ENCODE assay signal across 15 cellular contexts in the genomic region with DNA sequence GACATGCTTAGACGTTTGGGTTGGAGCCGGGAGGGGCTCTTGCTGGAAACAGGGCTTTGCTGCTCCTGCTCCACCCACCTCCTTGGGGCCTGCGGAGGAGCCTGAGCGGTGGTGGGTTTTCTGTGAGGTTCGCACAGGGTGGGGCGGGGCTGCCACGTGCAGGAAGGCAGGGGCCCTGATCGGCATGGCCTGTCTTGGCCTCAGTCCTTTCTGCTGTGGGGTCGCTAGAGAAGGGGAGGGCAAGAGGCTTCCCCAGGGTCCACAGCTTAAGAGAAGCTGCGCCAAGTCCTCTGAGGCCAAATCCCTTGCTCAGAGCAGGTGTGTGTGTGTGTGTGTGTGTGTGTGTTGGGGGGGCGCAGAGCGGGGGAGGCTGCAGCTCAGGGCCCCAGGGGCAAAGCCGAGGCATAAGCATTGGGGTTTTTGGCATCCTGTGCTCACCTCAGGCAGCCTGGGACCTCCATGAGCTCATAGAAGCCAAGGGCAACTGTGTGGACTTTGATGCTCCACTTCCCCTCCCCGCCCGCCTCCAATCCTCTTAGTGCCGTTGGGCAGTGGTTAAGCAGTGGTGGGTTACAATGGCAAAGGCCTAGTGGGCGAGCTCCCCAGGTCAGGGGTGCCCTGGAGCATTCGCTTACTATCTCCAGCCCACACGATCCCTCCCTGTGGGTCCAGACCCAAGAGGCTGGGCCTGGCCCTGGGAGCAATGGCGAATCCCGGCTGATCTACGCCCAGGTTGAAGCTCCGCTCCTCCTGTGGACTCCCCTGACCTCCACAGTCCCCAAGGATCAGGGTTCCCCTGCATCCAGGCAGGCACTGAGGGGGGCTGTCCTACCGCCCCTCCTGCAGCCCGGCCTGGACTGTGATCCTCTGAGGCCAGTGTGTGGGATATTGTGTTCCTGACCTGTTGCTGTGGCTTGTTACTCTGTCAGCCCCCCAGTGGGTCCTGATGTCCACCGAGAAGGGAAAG. TPM values are rescaled to one million over a fixed set of nuclear protein-coding genes. Genes with fewer than 3 reads are reported as not detected.
DNase-seq lines count a peak whose midpoint lies in the region; ATAC-seq and TF ChIP-seq lines count a peak whose summit lies in the region.
"Had no signal": no experiment of that assay in that cellular context is flagged by ENCODE, and none has a peak within 500 bp of the region (broad histone marks: within the 10 kb centered on the region; RNA-seq: fewer than 3 reads in every experiment).

No MANE protein-coding gene starts in this region.

- CTCF ChIA-PET in Calu3 (lab: Charles Lee), result no interaction called here

- H3K27me3 Mint-ChIP-seq in activated CD4-positive, alpha-beta T cell treated with anti-CD3 and anti-CD28 coated beads, Interleukin-2, amount 10 ng/mL, durations not matched to agents 24 days and 14 days, result no peaks in the 10 kb centered on the region
- H3K27me3 Mint-ChIP-seq in stimulated activated memory B cell treated with anti-CD40 and anti-IgM and Interleukin-4, amounts not matched to agents 10 μg/mL and 1 μg/mL and 100 μg/mL, for 72 hours, result peaks cover 7% of the 10 kb centered on the region
- H3K27me3 Mint-ChIP-seq in Calu3 (ENCODE audit: unreplicated experiment), result no peaks in the 10 kb centered on the region

- H3K4me1 ChIP-seq in right cardiac atrium (ENCODE audit: control insufficient read depth, insufficient read depth, low read length), result peaks cover 12% of the 10 kb centered on the region
- H3K4me1 ChIP-seq: A549 had no signal

- peaks cover 50% of the 10 kb centered on the region for H3K4me1 Mint-ChIP-seq in activated CD4-positive, alpha-beta T cell treated with anti-CD3 and anti-CD28 coated beads, Interleukin-2, amount 10 ng/mL, durations not matched to agents 24 days and 14 days
- H3K4me1 Mint-ChIP-seq in stimulated activated memory B cell treated with anti-CD40 and anti-IgM and Interleukin-4, amounts not matched to agents 10 μg/mL and 1 μg/mL and 100 μg/mL, for 72 hours, result peaks cover 43% of the 10 kb centered on the region
- H3K4me1 Mint-ChIP-seq in Calu3 (ENCODE audit: low read depth, unreplicated experiment), result peaks cover 9% of the 10 kb centered on the region

- no peak for ATAC-seq in right cardiac atrium
- no peak for ATAC-seq in stimulated activated memory B cell treated with anti-CD40 and anti-IgM and Interleukin-4, amounts not matched to agents 10 μg/mL and 1 μg/mL and 100 μg/mL, for 72 hours
- no peak for ATAC-seq in GM18858 (IDR thresholded peaks at IDR 0.05; ENCODE audit: unreplicated experiment)
- no peak for ATAC-seq in HG03175 (IDR thresholded peaks at IDR 0.05; ENCODE audit: unreplicated experiment)
- ATAC-seq: A549 had no signal

- intact Hi-C loops in activated CD4-positive, alpha-beta T cell treated with anti-CD3 and anti-CD28 coated beads, Interleukin-2, amount 10 ng/mL, durations not matched to agents 24 days and 14 days (cut with micrococcal nuclease), result loop anchor here (10.0 kb wide), 3 partner anchors 115 to 305 kb away; partner anchors contain the start of gene WDR43
- intact Hi-C loops in right cardiac atrium (cut with DNase I) (loop anchor here in 2 of 4 donors (5.0 to 10.0 kb wide), 2 partner anchors 43 to 105 kb away; partner anchors contain the start of gene CLIP4 (in 2 of the 2)), Calu3 (cut with micrococcal nuclease; ENCODE audit: unreplicated experiment) (no loop called here)

- H3K27me3 ChIP-seq in right cardiac atrium (ENCODE audit: control insufficient read depth, insufficient read depth), result no peaks in the 10 kb centered on the region

- peak overlapping the region; percentile 44 for H3K27ac ChIP-seq in right cardiac atrium (ENCODE audit: low read length)
- H3K27ac ChIP-seq: A549 had no signal

- H3K9me3 ChIP-seq in right cardiac atrium (ENCODE audit: control insufficient read depth, low read length), result no peaks in the 10 kb centered on the region
- H3K9me3 ChIP-seq: A549 had no signal

- H3K4me3 ChIP-seq in right cardiac atrium (ENCODE audit: low read length), result no peak overlapping the region
- H3K4me3 ChIP-seq: A549 had no signal

- no TSS peak for BruUV-seq in Calu3 (replicated peaks; lab: Mats Ljungman, UMichigan)

- DNase-seq in activated CD4-positive, alpha-beta T cell treated with anti-CD3 and anti-CD28 coated beads, Interleukin-2, amount 10 ng/mL, durations not matched to agents 24 days and 14 days, result no peak
- no peak for DNase-seq in activated CD4-positive, alpha-beta T cell treated with anti-CD3 and anti-CD28 coated beads for 4 hours
- DNase-seq in activated T-cell treated with anti-CD3 and anti-CD28 coated beads, Interleukin-2, amount 50 U/mL, for 48 hours, result peak; percentile 40 to 48
- DNase-seq in right cardiac atrium, result peak in 1 of 3 donors; percentile 49
- no peak for DNase-seq in Calu3
- DNase-seq: DMS 273 treated with DMSO at 0.1 percent for 48 hours, KG1, NCI-H2171, occipital lobe, OCI-M1, SW 1271 had no signal

- H3K4me3 Mint-ChIP-seq in activated CD4-positive, alpha-beta T cell treated with anti-CD3 and anti-CD28 coated beads, Interleukin-2, amount 10 ng/mL, durations not matched to agents 24 days and 14 days, result no peak overlapping the region
- H3K4me3 Mint-ChIP-seq in stimulated activated memory B cell treated with anti-CD40 and anti-IgM and Interleukin-4, amounts not matched to agents 10 μg/mL and 1 μg/mL and 100 μg/mL, for 72 hours, result no peak overlapping the region
- H3K4me3 Mint-ChIP-seq in Calu3 (ENCODE audit: low read depth, unreplicated experiment), result no peak overlapping the region

- 83% methylated on average over 26 of the region's 26 CpGs for WGBS in right cardiac atrium

- no peaks in the 10 kb centered on the region for H3K9me3 Mint-ChIP-seq in activated CD4-positive, alpha-beta T cell treated with anti-CD3 and anti-CD28 coated beads, Interleukin-2, amount 10 ng/mL, durations not matched to agents 24 days and 14 days
- no peaks in the 10 kb centered on the region for H3K9me3 Mint-ChIP-seq in stimulated activated memory B cell treated with anti-CD40 and anti-IgM and Interleukin-4, amounts not matched to agents 10 μg/mL and 1 μg/mL and 100 μg/mL, for 72 hours
- no peaks in the 10 kb centered on the region for H3K9me3 Mint-ChIP-seq in Calu3 (ENCODE audit: low read depth, unreplicated experiment)

- peak overlapping the region; percentile 80 for H3K27ac Mint-ChIP-seq in activated CD4-positive, alpha-beta T cell treated with anti-CD3 and anti-CD28 coated beads, Interleukin-2, amount 10 ng/mL, durations not matched to agents 24 days and 14 days
- peak overlapping the region; percentile 76 for H3K27ac Mint-ChIP-seq in stimulated activated memory B cell treated with anti-CD40 and anti-IgM and Interleukin-4, amounts not matched to agents 10 μg/mL and 1 μg/mL and 100 μg/mL, for 72 hours
- no peak overlapping the region for H3K27ac Mint-ChIP-seq in Calu3 (ENCODE audit: unreplicated experiment)

- no peaks in the 10 kb centered on the region for H3K36me3 Mint-ChIP-seq in activated CD4-positive, alpha-beta T cell treated with anti-CD3 and anti-CD28 coated beads, Interleukin-2, amount 10 ng/mL, durations not matched to agents 24 days and 14 days (ENCODE audit: low read depth)
- H3K36me3 Mint-ChIP-seq in stimulated activated memory B cell treated with anti-CD40 and anti-IgM and Interleukin-4, amounts not matched to agents 10 μg/mL and 1 μg/mL and 100 μg/mL, for 72 hours, result no peaks in the 10 kb centered on the region
- H3K36me3 Mint-ChIP-seq in Calu3 (ENCODE audit: insufficient read depth, unreplicated experiment), result no peaks in the 10 kb centered on the region

- no peak for TF ChIP-seq CTCF in Calu3 (IDR thresholded peaks at IDR 0.05; ENCODE audit: unreplicated experiment)

RNA-seq across cellular contexts. Expression of gene TOGARAM2, which starts 28.9 kb away (rescaled TPM):
- 4.8 and 6.7 TPM in 2 replicates for total RNA-seq in activated CD4-positive, alpha-beta T cell treated with anti-CD3 and anti-CD28 coated beads, Interleukin-2, amount 10 ng/mL, durations not matched to agents 24 days and 14 days
- 10 to 100 TPM; 13.6 to 29.5 (median 26.0) TPM for total RNA-seq in right cardiac atrium
- polyA plus RNA-seq in right cardiac atrium, result 17.4 TPM
- 0.47 and 0.85 TPM in 2 replicates for total RNA-seq in Calu3 (2022)

Comparison
In these comparisons a context has a peak if more than half of its experiments do, and no peak if none do; other contexts are left out.
1. DNase-seq: peak in activated T-cell treated with anti-CD3 and anti-CD28 coated beads, Interleukin-2, amount 50 U/mL, for 48 hours (2 of 2); none in activated CD4-positive, alpha-beta T cell treated with anti-CD3 and anti-CD28 coated beads, Interleukin-2, amount 10 ng/mL, durations not matched to agents 24 days and 14 days (single experiment), activated CD4-positive, alpha-beta T cell treated with anti-CD3 and anti-CD28 coated beads for 4 hours (0 of 2) and Calu3 (single experiment).